8 cellular contexts compared by ENCODE assay signal in genomic region chr10:70925377-70926214, GRCh38. TPM values are rescaled to one million over a fixed set of nuclear protein-coding genes. Genes with fewer than 3 reads are reported as not detected.
DNase-seq lines count a peak whose midpoint lies in the region; ATAC-seq and TF ChIP-seq lines count a peak whose summit lies in the region.

No MANE protein-coding gene starts in this region.

- BruUV-seq in PC-3 (replicated peaks; lab: Mats Ljungman, UMichigan): no TSS peak

- no peaks in the 10 kb centered on the region for H3K9me3 ChIP-seq in PC-3 (ENCODE audit: low read length)

- no peaks in the 10 kb centered on the region for H3K36me3 Mint-ChIP-seq in activated T-helper 2 cell treated with anti-CD3 and anti-CD28 coated beads, Interferon-gamma antibody, Interleukin-2, Interleukin-4, amounts not matched to agents 10 μg/mL and 5 μg/mL and 100 μg/mL, durations not matched to agents 14 hours and 24 hours and 36 hours (ENCODE audit: low read depth)

- intact Hi-C loops in PC-3 (cut with micrococcal nuclease) (loop anchor here (2.0 kb wide), 1 partner anchor 283 kb away; no protein-coding TSS in a partner anchor), posterior cingulate gyrus (cut with DNase I) (loop anchor here (1.0 to 2.0 kb wide), 2 partner anchors 284 to 359 kb away; no protein-coding TSS in a partner anchor)
- intact Hi-C loops in activated T-helper 2 cell treated with anti-CD3 and anti-CD28 coated beads, Interferon-gamma antibody, Interleukin-2, Interleukin-4, amounts not matched to agents 10 μg/mL and 5 μg/mL and 100 μg/mL, durations not matched to agents 14 hours and 24 hours and 36 hours (cut with micrococcal nuclease): loop anchor here (1.0 kb wide), 1 partner anchor 284 kb away; no protein-coding TSS in a partner anchor

- H3F3A ChIP-seq in PC-3 (ENCODE audit: low read length, unreplicated experiment): no peaks in the 10 kb centered on the region

- H2AFZ ChIP-seq in PC-3 (ENCODE audit: low read length): peak overlapping the region; percentile 75

- no peak overlapping the region for H3K4me3 ChIP-seq in PC-3 (ENCODE audit: low read length)

- H3K9ac ChIP-seq in PC-3 (ENCODE audit: low read length): no peak overlapping the region

- peaks cover 13% of the 10 kb centered on the region for H3K4me1 ChIP-seq in PC-3 (ENCODE audit: insufficient read depth, low read length)

- no peaks in the 10 kb centered on the region for H3K79me2 ChIP-seq in PC-3 (ENCODE audit: low read length)

- POLR2A ChIA-PET in PC-3 (lab: Charles Lee; ENCODE audit: unreplicated experiment): no interaction called here

- H4K20me1 ChIP-seq in PC-3 (ENCODE audit: low read length): no peaks in the 10 kb centered on the region

- no peak overlapping the region for H3K27ac Mint-ChIP-seq in activated T-helper 2 cell treated with anti-CD3 and anti-CD28 coated beads, Interferon-gamma antibody, Interleukin-2, Interleukin-4, amounts not matched to agents 10 μg/mL and 5 μg/mL and 100 μg/mL, durations not matched to agents 14 hours and 24 hours and 36 hours

- H3K27ac ChIP-seq in PC-3 (ENCODE audit: low read length): no peak overlapping the region

- no peaks in the 10 kb centered on the region for H3K36me3 ChIP-seq in PC-3 (ENCODE audit: low read depth, low read length)

- TF ChIP-seq CTCF in PC-3 (conservative IDR thresholded peaks at IDR 0.05; ENCODE audit: low read depth, low read length): peak; percentile 100

- peaks cover 5% of the 10 kb centered on the region for H3K27me3 Mint-ChIP-seq in activated T-helper 2 cell treated with anti-CD3 and anti-CD28 coated beads, Interferon-gamma antibody, Interleukin-2, Interleukin-4, amounts not matched to agents 10 μg/mL and 5 μg/mL and 100 μg/mL, durations not matched to agents 14 hours and 24 hours and 36 hours (ENCODE audit: low read depth)

- H3K27me3 ChIP-seq in PC-3 (ENCODE audit: low read length): no peaks in the 10 kb centered on the region

- peak overlapping the region; percentile 32; the same call in 1 of the 2 replicates for H3K4me2 ChIP-seq in PC-3 (ENCODE audit: low read length)

- H3K9me3 Mint-ChIP-seq in activated T-helper 2 cell treated with anti-CD3 and anti-CD28 coated beads, Interferon-gamma antibody, Interleukin-2, Interleukin-4, amounts not matched to agents 10 μg/mL and 5 μg/mL and 100 μg/mL, durations not matched to agents 14 hours and 24 hours and 36 hours: no peaks in the 10 kb centered on the region

- no peak overlapping the region for H3K4me3 Mint-ChIP-seq in activated T-helper 2 cell treated with anti-CD3 and anti-CD28 coated beads, Interferon-gamma antibody, Interleukin-2, Interleukin-4, amounts not matched to agents 10 μg/mL and 5 μg/mL and 100 μg/mL, durations not matched to agents 14 hours and 24 hours and 36 hours (ENCODE audit: low read depth)

- H3K4me1 Mint-ChIP-seq in activated T-helper 2 cell treated with anti-CD3 and anti-CD28 coated beads, Interferon-gamma antibody, Interleukin-2, Interleukin-4, amounts not matched to agents 10 μg/mL and 5 μg/mL and 100 μg/mL, durations not matched to agents 14 hours and 24 hours and 36 hours (ENCODE audit: low read depth): peaks cover 3% of the 10 kb centered on the region

- DNase-seq in NCI-H526 (lab: John Stamatoyannopoulos, UW) (peak; percentile 3 to 50), NCI-H526 treated with DMSO at 0.1 percent for 48 hours (lab: John Stamatoyannopoulos, UW) (no peak), PC-3 (peak; percentile 75), glomerular visceral epithelial cell (ENCODE audit: extremely low spot score) (peak; percentile 42), posterior cingulate gyrus (peak in 7 of 10 donors; percentile 36 to 93 (median 62)), amniotic stem cell (lab: John Stamatoyannopoulos, UW) (no peak)
- DNase-seq in activated T-helper 2 cell treated with anti-CD3 and anti-CD28 coated beads, Interferon-gamma antibody, Interleukin-2, Interleukin-4, amounts not matched to agents 10 μg/mL and 5 μg/mL and 100 μg/mL, durations not matched to agents 14 hours and 24 hours and 36 hours (ENCODE audit: low spot score): peak; percentile 32

- H3K9me2 ChIP-seq in PC-3 (replicated peaks; ENCODE audit: low read length): no peaks in the 10 kb centered on the region

- CTCF ChIA-PET in PC-3 (lab: Charles Lee): interaction anchor here (0.7 kb wide), 1 partner anchor 216 kb away, joined by 3 read pairs; no protein-coding TSS in a partner anchor

- ATAC-seq in PC-3 (peak; percentile 77), HG02870 (IDR thresholded peaks at IDR 0.05; ENCODE audit: unreplicated experiment) (no peak)

RNA-seq across cellular contexts. Expression of gene PCBD1, which starts 37.2 kb away (rescaled TPM):
- 277 and 283 TPM in 2 replicates for total RNA-seq in PC-3 (2014; rRNA removed)
- total RNA-seq in activated T-helper 2 cell treated with anti-CD3 and anti-CD28 coated beads, Interferon-gamma antibody, Interleukin-2, Interleukin-4, amounts not matched to agents 10 μg/mL and 5 μg/mL and 100 μg/mL, durations not matched to agents 14 hours and 24 hours and 36 hours: 72.0 and 73.8 TPM in 2 replicates

Comparison
In these comparisons a context has a peak if more than half of its experiments do, and no peak if none do; other contexts are left out.
1. DNase-seq: peak in NCI-H526 (2 of 2), PC-3 (single experiment), activated T-helper 2 cell treated with anti-CD3 and anti-CD28 coated beads, Interferon-gamma antibody, Interleukin-2, Interleukin-4, amounts not matched to agents 10 μg/mL and 5 μg/mL and 100 μg/mL, durations not matched to agents 14 hours and 24 hours and 36 hours (single experiment), glomerular visceral epithelial cell (single experiment) and posterior cingulate gyrus (7 of 10); none in NCI-H526 treated with DMSO at 0.1 percent for 48 hours (single experiment) and amniotic stem cell (single experiment).